Comparison of ENCODE assay signal across 8 cellular contexts in genomic region chr18:26547302-26548143, GRCh38. TPM values are rescaled to one million over a fixed set of nuclear protein-coding genes. Genes with fewer than 3 reads are reported as not detected.
DNase-seq lines count a peak whose midpoint lies in the region; ATAC-seq and TF ChIP-seq lines count a peak whose summit lies in the region.

No MANE protein-coding gene starts in this region.

- H3K9me2 ChIP-seq in Loucy (replicated peaks; ENCODE audit: low read depth, low read length), result no peaks in the 10 kb centered on the region

- peak overlapping the region; percentile 93 for H3K4me3 Mint-ChIP-seq in nephron progenitor cell

- H2AFZ ChIP-seq in Loucy (ENCODE audit: low read length), result no peak overlapping the region

- no peaks in the 10 kb centered on the region for H3K9me3 Mint-ChIP-seq in nephron progenitor cell

- H3F3A ChIP-seq in Loucy (ENCODE audit: low read depth), result 0 out of 2 replicates have a peak, but pooled peaks cover 3% of the 10 kb centered on the region

- H3K27me3 Mint-ChIP-seq in nephron progenitor cell (ENCODE audit: low read depth, poor library complexity), result peaks cover 22% of the 10 kb centered on the region

- H4K20me1 ChIP-seq in Loucy (ENCODE audit: insufficient read depth, low read length, poor library complexity, severe bottlenecking), result peaks cover 10% of the 10 kb centered on the region

- DNase-seq in DMS153 (lab: John Stamatoyannopoulos, UW), result peak; percentile 81
- DNase-seq in activated T-helper 9 cell treated with anti-CD3 and anti-CD28 coated beads, Interleukin-2, amount 50 U/mL, for 16 hours (ENCODE audit: low read depth), result peak; percentile 21
- peak; percentile 85 for DNase-seq in fibroblast of villous mesenchyme (ENCODE audit: low read depth)
- peak; percentile 78 for DNase-seq in nephron progenitor cell
- peak; percentile 74 for DNase-seq in superior temporal gyrus (ENCODE audit: extremely low spot score)
- DNase-seq in NOMO-1 treated with dmso at 0.1 percent for 144 hours (lab: John Stamatoyannopoulos, UW; ENCODE audit: unreplicated experiment), result no peak

- ATAC-seq in GM21717 (IDR thresholded peaks at IDR 0.05; ENCODE audit: unreplicated experiment), result peak; percentile 60

- H3K9ac ChIP-seq in Loucy (ENCODE audit: low read depth, low read length, poor library complexity, severe bottlenecking), result no peak overlapping the region

- peaks cover 49% of the 10 kb centered on the region for H3K4me1 ChIP-seq in Loucy (ENCODE audit: insufficient read depth, low read length, poor library complexity, severe bottlenecking)

- no peak overlapping the region for H3K27ac Mint-ChIP-seq in nephron progenitor cell

- H3K79me2 ChIP-seq in Loucy (ENCODE audit: insufficient read depth, low read length), result peaks cover 26% of the 10 kb centered on the region

- TF ChIP-seq CTCF in Loucy (conservative IDR thresholded peaks at IDR 0.05; ENCODE audit: low read length) (no peak), fibroblast of villous mesenchyme (IDR thresholded peaks at IDR 0.05; ENCODE audit: insufficient read depth, low read depth, low read length) (peak; percentile 50), nephron progenitor cell (IDR thresholded peaks at IDR 0.05) (peak; percentile 39)

- H3K27me3 ChIP-seq in Loucy (ENCODE audit: insufficient read depth, low read length, poor library complexity, severe bottlenecking), result no peaks in the 10 kb centered on the region

- H3K36me3 Mint-ChIP-seq in nephron progenitor cell (ENCODE audit: low read depth), result peaks cover 8% of the 10 kb centered on the region

- no peaks in the 10 kb centered on the region for H3K36me3 ChIP-seq in Loucy (ENCODE audit: insufficient read depth, low read length)

- peak overlapping the region; percentile 93 for H3K4me3 ChIP-seq in Loucy (ENCODE audit: low read length, poor library complexity, severe bottlenecking)
- peak overlapping the region; percentile 73 for H3K4me3 ChIP-seq in fibroblast of villous mesenchyme (ENCODE audit: low read depth, low read length)

- H3K4me2 ChIP-seq in Loucy (ENCODE audit: low read depth, low read length, poor library complexity, severe bottlenecking), result peak overlapping the region; percentile 88

- H3K9me3 ChIP-seq in Loucy (ENCODE audit: insufficient read depth, low read depth, low read length), result no peaks in the 10 kb centered on the region

- H3K4me1 Mint-ChIP-seq in nephron progenitor cell, result peaks cover 73% of the 10 kb centered on the region

RNA-seq across cellular contexts. Expression of gene KCTD1, which starts 0.8 kb away (rescaled TPM):
- total RNA-seq in fibroblast of villous mesenchyme, result 13.9 and 18.6 TPM in 2 replicates
